ENCODE assay signal across 8 cellular contexts in genomic region chr14:75258079-75258802, GRCh38.
DNase-seq lines count a peak whose midpoint lies in the region; ATAC-seq and TF ChIP-seq lines count a peak whose summit lies in the region.

No MANE protein-coding gene starts in this region.

- H3K36me3 ChIP-seq in GM06990 (ENCODE audit: control insufficient read depth, insufficient read depth, low read length) (no peaks in the 10 kb centered on the region), mucosa of stomach (ENCODE audit: control insufficient read depth, insufficient read depth, low read length) (no peaks in the 10 kb centered on the region)

- H3K9ac ChIP-seq in mucosa of stomach (ENCODE audit: low read length): peak overlapping the region; percentile 91

- peaks cover 56% of the 10 kb centered on the region for H3K4me1 ChIP-seq in mucosa of stomach (ENCODE audit: control insufficient read depth, insufficient read depth, low read length)

- ATAC-seq in HG03108 (IDR thresholded peaks at IDR 0.05; ENCODE audit: unreplicated experiment): no peak

- peak overlapping the region; percentile 66 for H3K4me3 ChIP-seq in GM06990 (replicated peaks; ENCODE audit: low read depth, low read length)
- peak overlapping the region; percentile 25; the same call in 1 of the 2 replicates for H3K4me3 ChIP-seq in LNCaP clone FGC (ENCODE audit: low read depth, low read length)
- H3K4me3 ChIP-seq in mucosa of stomach (ENCODE audit: low read length): peak overlapping the region; percentile 23

- TF ChIP-seq CTCF in GM06990 (IDR thresholded peaks at IDR 0.05; ENCODE audit: insufficient read depth, low read length, poor library complexity, severe bottlenecking): no peak
- no peak for TF ChIP-seq CTCF in LNCaP clone FGC (IDR thresholded peaks at IDR 0.05; ENCODE audit: control insufficient read depth, extremely low read depth, insufficient read depth)

- H3K27me3 ChIP-seq in GM06990 (replicated peaks; ENCODE audit: control insufficient read depth, insufficient read depth, low read length): no peaks in the 10 kb centered on the region
- H3K27me3 ChIP-seq in mucosa of stomach (ENCODE audit: control insufficient read depth, insufficient read depth, low read length): no peaks in the 10 kb centered on the region

- H3K9me3 ChIP-seq in mucosa of stomach (ENCODE audit: control insufficient read depth, low read length): no peaks in the 10 kb centered on the region

- DNase-seq in GM06990 (ENCODE audit: extremely low read depth, insufficient read length): no peak
- DNase-seq in LNCaP clone FGC (ENCODE audit: low read depth): no peak
- DNase-seq in OCI-M2 (lab: John Stamatoyannopoulos, UW; ENCODE audit: unreplicated experiment): no peak
- no peak for DNase-seq in D341Med (ENCODE audit: low spot score)
- no peak for DNase-seq in putamen (ENCODE audit: low spot score)

- peak overlapping the region; percentile 100 for H3K27ac ChIP-seq in cingulate gyrus (ENCODE audit: low read depth, low read length)
